In genomic region chr18:42038936-42039335, GRCh38 we compare ENCODE assay signal across 11 cellular contexts.
DNase-seq lines count a peak whose midpoint lies in the region; ATAC-seq and TF ChIP-seq lines count a peak whose summit lies in the region.
"Had no signal": no experiment of that assay in that cellular context is flagged by ENCODE, and none has a peak within 500 bp of the region (broad histone marks: within the 10 kb centered on the region; RNA-seq: fewer than 3 reads in every experiment).

No MANE protein-coding gene starts in this region.

- H3K9me3 ChIP-seq in SK-N-SH (no peaks in the 10 kb centered on the region), fibroblast of lung (ENCODE audit: control insufficient read depth, insufficient read depth, low read depth, low read length) (no peaks in the 10 kb centered on the region), osteoblast (ENCODE audit: low read depth, low read length) (no peaks in the 10 kb centered on the region)
- H3K9me3 ChIP-seq: upper lobe of right lung had no signal

- peak overlapping the region; percentile 1 for H3K27ac Mint-ChIP-seq in Calu3 (ENCODE audit: unreplicated experiment)
- H3K27ac Mint-ChIP-seq: activated naive CD4-positive, alpha-beta T cell treated with anti-CD3 and anti-CD28 coated beads, Interleukin-2, amount 50 U/mL, for 24 hours had no signal

- H4K20me1 ChIP-seq in SK-N-SH (ENCODE audit: insufficient read depth) (no peaks in the 10 kb centered on the region), fibroblast of lung (ENCODE audit: control insufficient read depth, extremely low read depth, insufficient read depth, low read length) (no peaks in the 10 kb centered on the region), osteoblast (ENCODE audit: insufficient read depth, low read length) (no peaks in the 10 kb centered on the region)

- TF ChIP-seq RAD21 in SK-N-SH (IDR thresholded peaks at IDR 0.05; ENCODE audit: low read length) = no peak

- no peaks in the 10 kb centered on the region for H3K27me3 ChIP-seq in SK-N-SH (ENCODE audit: insufficient read depth)
- no peaks in the 10 kb centered on the region for H3K27me3 ChIP-seq in fibroblast of lung (ENCODE audit: control insufficient read depth, insufficient read depth, low read length)
- no peaks in the 10 kb centered on the region for H3K27me3 ChIP-seq in osteoblast (ENCODE audit: insufficient read depth, low read length)
- H3K27me3 ChIP-seq: upper lobe of right lung had no signal

- no peaks in the 10 kb centered on the region for H3K79me2 ChIP-seq in SK-N-SH (ENCODE audit: insufficient read depth)
- no peaks in the 10 kb centered on the region for H3K79me2 ChIP-seq in fibroblast of lung (ENCODE audit: control insufficient read depth, insufficient read depth, low read length)
- no peaks in the 10 kb centered on the region for H3K79me2 ChIP-seq in osteoblast (ENCODE audit: insufficient read depth, low read length)

- H3K36me3 ChIP-seq in SK-N-SH (replicated peaks in 1 of 2; ENCODE audit: control insufficient read depth in 1 of 2, insufficient read depth in 2 of 2, low read length in 1 of 2) (peaks cover 78 to 82% of the 10 kb centered on the region in 2 experiments), fibroblast of lung (ENCODE audit: control insufficient read depth, insufficient read depth, low read length) (peaks cover 4% of the 10 kb centered on the region), osteoblast (ENCODE audit: insufficient read depth, low read length) (peaks cover 55% of the 10 kb centered on the region)

- intact Hi-C loops in Calu3 (cut with micrococcal nuclease; ENCODE audit: unreplicated experiment) = no loop called here
- intact Hi-C loops in left ventricle myocardium superior (cut with micrococcal nuclease) = no loop called here

- no TSS peak for BruUV-seq in Calu3 (replicated peaks; lab: Mats Ljungman, UMichigan)

- no peaks in the 10 kb centered on the region for H3K4me1 Mint-ChIP-seq in Calu3 (ENCODE audit: low read depth, unreplicated experiment)
- H3K4me1 Mint-ChIP-seq: activated naive CD4-positive, alpha-beta T cell treated with anti-CD3 and anti-CD28 coated beads, Interleukin-2, amount 50 U/mL, for 24 hours had no signal

- H3K4me1 ChIP-seq in SK-N-SH (ENCODE audit: control insufficient read depth in 1 of 2, insufficient read depth in 2 of 2, low read depth in 1 of 2, low read length in 1 of 2) (peaks cover 3 to 15% of the 10 kb centered on the region in 2 experiments; a peak in 2 of 4 replicates), fibroblast of lung (ENCODE audit: control insufficient read depth, extremely low read depth, insufficient read depth, low read length) (peaks cover 4% of the 10 kb centered on the region), osteoblast (ENCODE audit: insufficient read depth, low read length) (peaks cover 14% of the 10 kb centered on the region)
- H3K4me1 ChIP-seq: upper lobe of right lung had no signal

- no peak for DNase-seq in Calu3
- DNase-seq in SK-N-SH = no peak
- peak; percentile 59 to 98 for DNase-seq in fibroblast of lung (ENCODE audit: low read depth in 2 of 2)
- peak; percentile 83 for DNase-seq in osteoblast (ENCODE audit: insufficient read length, low spot score, missing footprints)
- DNase-seq in COLO668 (lab: John Stamatoyannopoulos, UW; ENCODE audit: unreplicated experiment) = no peak
- no peak for DNase-seq in SHP77 treated with DMSO at 0.1 percent for 48 hours (lab: John Stamatoyannopoulos, UW)
- no peak for DNase-seq in left ventricle myocardium superior
- DNase-seq: right cardiac atrium, upper lobe of right lung had no signal

- 8% methylated on average over 1 of the region's 1 CpG for WGBS in SK-N-SH (ENCODE audit: low lambda C conversion rate)

- H3K9me3 Mint-ChIP-seq in Calu3 (ENCODE audit: low read depth, unreplicated experiment) = no peaks in the 10 kb centered on the region
- H3K9me3 Mint-ChIP-seq: activated naive CD4-positive, alpha-beta T cell treated with anti-CD3 and anti-CD28 coated beads, Interleukin-2, amount 50 U/mL, for 24 hours had no signal

- peaks cover 29% of the 10 kb centered on the region for H3F3A ChIP-seq in SK-N-SH (replicated peaks; ENCODE audit: insufficient read depth)

- no peaks in the 10 kb centered on the region for H3K27me3 Mint-ChIP-seq in Calu3 (ENCODE audit: unreplicated experiment)
- H3K27me3 Mint-ChIP-seq: activated naive CD4-positive, alpha-beta T cell treated with anti-CD3 and anti-CD28 coated beads, Interleukin-2, amount 50 U/mL, for 24 hours had no signal

- ATAC-seq in GM18907 (IDR thresholded peaks at IDR 0.05; ENCODE audit: unreplicated experiment) = no peak
- ATAC-seq in left ventricle myocardium superior = no peak
- ATAC-seq: right cardiac atrium, upper lobe of right lung had no signal

- H3K9ac ChIP-seq in SK-N-SH (peak overlapping the region; percentile 29; the same call in 1 of the 2 replicates), fibroblast of lung (ENCODE audit: insufficient read depth, low read length) (no peak overlapping the region)

- peaks cover 6% of the 10 kb centered on the region for H3K36me3 Mint-ChIP-seq in Calu3 (ENCODE audit: insufficient read depth, unreplicated experiment)

- no peak overlapping the region for H3K4me3 Mint-ChIP-seq in Calu3 (ENCODE audit: low read depth, unreplicated experiment)
- H3K4me3 Mint-ChIP-seq: activated naive CD4-positive, alpha-beta T cell treated with anti-CD3 and anti-CD28 coated beads, Interleukin-2, amount 50 U/mL, for 24 hours had no signal

- H2AFZ ChIP-seq in SK-N-SH (ENCODE audit: low read depth) = no peak overlapping the region
- H2AFZ ChIP-seq in fibroblast of lung (ENCODE audit: low read length) = no peak overlapping the region
- no peak overlapping the region for H2AFZ ChIP-seq in osteoblast (ENCODE audit: low read length)

- H3K27ac ChIP-seq in SK-N-SH (ENCODE audit: low read depth in 2 of 2, low read length in 1 of 2) (peak overlapping the region; percentile 75 to 81; a peak in 3 of 4 replicates), fibroblast of lung (ENCODE audit: insufficient read depth, low read length) (peak overlapping the region; percentile 17), osteoblast (ENCODE audit: low read depth, low read length) (peak overlapping the region; percentile 74)
- H3K27ac ChIP-seq: upper lobe of right lung had no signal

- no peak overlapping the region for H3K4me3 ChIP-seq in SK-N-SH (ENCODE audit: low read depth in 2 of 2, low read length in 1 of 2)
- H3K4me3 ChIP-seq in fibroblast of lung (replicated peaks in 1 of 4; ENCODE audit: control extremely low read depth in 1 of 4, insufficient read depth in 1 of 4, low read depth in 3 of 4, low read length in 4 of 4) = no peak overlapping the region
- no peak overlapping the region for H3K4me3 ChIP-seq in osteoblast (ENCODE audit: insufficient read depth, low read length)
- H3K4me3 ChIP-seq: upper lobe of right lung had no signal

- POLR2A ChIA-PET in SK-N-SH (lab: Yijun Ruan, JAX) = no interaction called here

- no peaks in the 10 kb centered on the region for H3K9me2 ChIP-seq in SK-N-SH

- CTCF ChIA-PET in Calu3 (lab: Charles Lee) = no interaction called here
- CTCF ChIA-PET in SK-N-SH (lab: Yijun Ruan, JAX) = interaction anchor here (1.4 to 6.7 kb wide), 2 partner anchors 12 to 14 kb away, joined by 9 to 54 read pairs; no protein-coding TSS in a partner anchor

- H3K4me2 ChIP-seq in SK-N-SH (peak overlapping the region; percentile 24), fibroblast of lung (ENCODE audit: extremely low read depth, insufficient read depth, low read length) (no peak overlapping the region), osteoblast (ENCODE audit: insufficient read depth, low read length) (peak overlapping the region; percentile 44)

- TF ChIP-seq EP300 in SK-N-SH (IDR thresholded peaks at IDR 0.05; ENCODE audit: borderline replicate concordance in 1 of 2, low read depth in 1 of 2, low read length in 1 of 2) = peak in 1 of 2 experiments; percentile 21; a peak in 1 of 4 replicates

- TF ChIP-seq CTCF in Calu3 (IDR thresholded peaks at IDR 0.05; ENCODE audit: unreplicated experiment) (no peak), SK-N-SH (IDR thresholded peaks at IDR 0.05) (no peak), fibroblast of lung (conservative IDR thresholded peaks at IDR 0.05 in 1 of 2, IDR thresholded peaks at IDR 0.05 in 1 of 2; ENCODE audit: low read depth in 1 of 2, low read length in 2 of 2) (no peak), osteoblast (IDR thresholded peaks at IDR 0.05; ENCODE audit: extremely low read depth, low read depth, low read length) (no peak)

TF ChIP-seq in SK-N-SH, 30 proteins besides CTCF, POLR2A, EP300 and RAD21 (continues in another document):
- TF ChIP-seq IRF3 (IDR thresholded peaks at IDR 0.05; ENCODE audit: low read depth, low read length) (no peak), ELF1 (IDR thresholded peaks at IDR 0.05) (no peak), RCOR1 (IDR thresholded peaks at IDR 0.05; ENCODE audit: low read length) (no peak), RFX5 (IDR thresholded peaks at IDR 0.05; ENCODE audit: low read length) (no peak), FOSL2 (IDR thresholded peaks at IDR 0.05; ENCODE audit: borderline replicate concordance, low read depth) (peak; percentile 71; the same call in 1 of the 2 replicates), FOXM1 (IDR thresholded peaks at IDR 0.05; ENCODE audit: low read depth) (no peak), JUND (IDR thresholded peaks at IDR 0.05) (peak; percentile 72), TEAD4 (IDR thresholded peaks at IDR 0.05; ENCODE audit: borderline replicate concordance, insufficient read depth) (peak; percentile 82; the same call in 1 of the 2 replicates)
- TF ChIP-seq, protein P1, sequence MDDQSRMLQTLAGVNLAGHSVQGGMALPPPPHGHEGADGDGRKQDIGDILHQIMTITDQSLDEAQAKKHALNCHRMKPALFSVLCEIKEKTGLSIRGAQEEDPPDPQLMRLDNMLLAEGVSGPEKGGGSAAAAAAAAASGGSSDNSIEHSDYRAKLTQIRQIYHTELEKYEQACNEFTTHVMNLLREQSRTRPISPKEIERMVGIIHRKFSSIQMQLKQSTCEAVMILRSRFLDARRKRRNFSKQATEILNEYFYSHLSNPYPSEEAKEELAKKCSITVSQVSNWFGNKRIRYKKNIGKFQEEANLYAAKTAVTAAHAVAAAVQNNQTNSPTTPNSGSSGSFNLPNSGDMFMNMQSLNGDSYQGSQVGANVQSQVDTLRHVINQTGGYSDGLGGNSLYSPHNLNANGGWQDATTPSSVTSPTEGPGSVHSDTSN (IDR thresholded peaks at IDR 0.05) = peak; percentile 38

Comparison
In these comparisons a context has a peak if more than half of its experiments do, and no peak if none do; other contexts are left out.
1. DNase-seq: peak in fibroblast of lung (2 of 2) and osteoblast (single experiment); none in Calu3 (single experiment), SK-N-SH (single experiment), COLO668 (single experiment), SHP77 treated with DMSO at 0.1 percent for 48 hours (single experiment) and left ventricle myocardium superior (single experiment).
2. H3K27ac ChIP-seq: peak in every context shown above with its lines; median percentile 78 in SK-N-SH; 74 in osteoblast; 17 in fibroblast of lung.